8 cellular contexts compared by ENCODE assay signal in genomic region chr10:103969857-103970627, GRCh38. TPM values are rescaled to one million over a fixed set of nuclear protein-coding genes. Genes with fewer than 3 reads are reported as not detected.
DNase-seq lines count a peak whose midpoint lies in the region; ATAC-seq and TF ChIP-seq lines count a peak whose summit lies in the region.

No MANE protein-coding gene starts in this region.

- H3K4me1 ChIP-seq in heart right ventricle (peaks cover 0 to 63% (median 42%) of the 10 kb centered on the region in 9 donors), mucosa of rectum (ENCODE audit: control insufficient read depth in 2 of 2, insufficient read depth in 2 of 2, low read length in 2 of 2) (peaks cover 17 to 23% of the 10 kb centered on the region in 2 donors), vagina (peaks cover 51% of the 10 kb centered on the region)

- in situ Hi-C loops in astrocyte of the spinal cord (cut with HindIII; ENCODE audit: low sequenced_read_pairs): no loop called here

- peak overlapping the region in 8 of 10 donors; percentile 31 to 97 (median 77) for H3K27ac ChIP-seq in heart right ventricle
- peak overlapping the region; percentile 35 to 43 for H3K27ac ChIP-seq in mucosa of rectum (ENCODE audit: low read depth in 2 of 2, low read length in 2 of 2)
- H3K27ac ChIP-seq in vagina: peak overlapping the region; percentile 97

- intact Hi-C loops in heart right ventricle (cut with DNase I): loop anchor here in 7 of 10 donors (5.0 kb wide), 6 partner anchors 48 to 152 kb away; partner anchors contain the start of genes STN1 (in 3 of the 7) and SFR1 (in 2 of the 7)
- intact Hi-C loops in left ventricle myocardium superior (cut with micrococcal nuclease): no loop called here
- intact Hi-C loops in vagina (cut with DNase I): loop anchor here (5.0 kb wide), 1 partner anchor 53 kb away; the partner anchor contains the start of gene STN1

- ATAC-seq in heart right ventricle (no peak), left ventricle myocardium superior (no peak)

- H3K9ac ChIP-seq in mucosa of rectum (ENCODE audit: low read depth in 1 of 2, low read length in 2 of 2): peak overlapping the region; percentile 58 to 99

- TF ChIP-seq CTCF in heart right ventricle (IDR thresholded peaks at IDR 0.05): no peak
- no peak for TF ChIP-seq CTCF in astrocyte of the spinal cord (IDR thresholded peaks at IDR 0.05; ENCODE audit: low read depth, low read length)
- no peak for TF ChIP-seq CTCF in vagina (IDR thresholded peaks at IDR 0.05)

- H3K36me3 ChIP-seq in heart right ventricle: no peaks in the 10 kb centered on the region
- H3K36me3 ChIP-seq in mucosa of rectum (ENCODE audit: control insufficient read depth in 2 of 2, insufficient read depth in 2 of 2, low read length in 2 of 2): no peaks in the 10 kb centered on the region
- no peaks in the 10 kb centered on the region for H3K36me3 ChIP-seq in vagina

- H3K27me3 ChIP-seq in heart right ventricle (no peaks in the 10 kb centered on the region), mucosa of rectum (ENCODE audit: control insufficient read depth in 2 of 2, insufficient read depth in 2 of 2, low read length in 2 of 2) (no peaks in the 10 kb centered on the region), vagina (no peaks in the 10 kb centered on the region)

- no peak for TF ChIP-seq POLR2A in vagina (IDR thresholded peaks at IDR 0.05)

- DNase-seq in heart right ventricle (no peak), left ventricle myocardium superior (no peak), astrocyte of the spinal cord (ENCODE audit: low read depth, low spot score) (no peak), vagina (ENCODE audit: extremely low spot score in 2 of 2) (no peak), inferior parietal cortex (ENCODE audit: extremely low spot score) (no peak), ecto neural progenitor cell (ENCODE audit: low spot score) (no peak), NCI-H1436 (lab: John Stamatoyannopoulos, UW) (no peak)

- 35 to 53% methylated on average over 2 of the region's 2 CpGs for WGBS in heart right ventricle, 2 donors

- H3K4me3 ChIP-seq in heart right ventricle: peak overlapping the region; percentile 69 to 95 (median 86)
- peak overlapping the region; percentile 95 for H3K4me3 ChIP-seq in astrocyte of the spinal cord (ENCODE audit: low read depth, low read length)
- peak overlapping the region; percentile 92 to 100 for H3K4me3 ChIP-seq in mucosa of rectum (ENCODE audit: low read length in 2 of 2)
- H3K4me3 ChIP-seq in vagina: peak overlapping the region; percentile 88 to 96

- H3K9me3 ChIP-seq in heart right ventricle: peaks cover 0 to 4% (median 0%) of the 10 kb centered on the region in 11 donors
- H3K9me3 ChIP-seq in mucosa of rectum (ENCODE audit: control insufficient read depth in 2 of 2, low read length in 2 of 2): no peaks in the 10 kb centered on the region
- H3K9me3 ChIP-seq in vagina: no peaks in the 10 kb centered on the region

RNA-seq across cellular contexts. Expression of gene SLK, which starts 3.1 kb away (rescaled TPM):
- 10 to 100 TPM; 30.4 to 63.6 (median 44.2) TPM for total RNA-seq in heart right ventricle
- 10 to 100 TPM; 11.3 to 14.8 TPM for polyA plus RNA-seq in heart right ventricle
- 31.0 TPM for total RNA-seq in left ventricle myocardium superior
- 50.1 TPM for total RNA-seq in vagina

RNA-seq across cellular contexts. Expression of gene STN1, which starts 52.1 kb away (rescaled TPM):
- total RNA-seq in heart right ventricle (10 to 100 TPM; 24.7 to 38.7 (median 31.4) TPM), left ventricle myocardium superior (33.2 TPM), vagina (22.3 TPM)
- 10 to 100 TPM; 16.5 to 38.0 TPM for polyA plus RNA-seq in heart right ventricle

Comparison
In these comparisons a context has a peak if more than half of its experiments do, and no peak if none do; other contexts are left out.
1. H3K27ac ChIP-seq: peak in every context shown above with its lines; median percentile 97 in vagina; 77 in heart right ventricle; 39 in mucosa of rectum.